ENCODE assay signal across 11 cellular contexts in genomic region chr6:101391772-101392560, GRCh38. TPM values are rescaled to one million over a fixed set of nuclear protein-coding genes. Genes with fewer than 3 reads are reported as not detected.
DNase-seq lines count a peak whose midpoint lies in the region; ATAC-seq and TF ChIP-seq lines count a peak whose summit lies in the region.
"Had no signal": no experiment of that assay in that cellular context is flagged by ENCODE, and none has a peak within 500 bp of the region (broad histone marks: within the 10 kb centered on the region; RNA-seq: fewer than 3 reads in every experiment).

No MANE protein-coding gene starts in this region.

- H3K9me3 Mint-ChIP-seq in nephron, result no peaks in the 10 kb centered on the region
- peaks cover 9% of the 10 kb centered on the region in 2 donors for H3K9me3 Mint-ChIP-seq in natural killer cell

- peak; percentile 57 for DNase-seq in DMS153 (lab: John Stamatoyannopoulos, UW)
- peak; percentile 38 for DNase-seq in M059J (ENCODE audit: low read depth)
- peak; percentile 56 for DNase-seq in ecto neural progenitor cell (ENCODE audit: low spot score)
- no peak for DNase-seq in natural killer cell
- no peak for DNase-seq in activated CD4-positive, CD25-positive, alpha-beta regulatory T cell (lab: John Stamatoyannopoulos, UW)
- no peak for DNase-seq in GM13976 (ENCODE audit: low spot score)
- DNase-seq: activated T-cell treated with anti-CD3 and anti-CD28 coated beads, Interleukin-2, amount 50 U/mL, for 48 hours; DMS79 treated with DMSO at 0.1 percent for 48 hours; T-helper 9 cell had no signal

- peak overlapping the region in 1 of 3 experiments; percentile 61 for H3K27ac Mint-ChIP-seq in nephron
- H3K27ac Mint-ChIP-seq in natural killer cell, result no peak overlapping the region

- peak overlapping the region; percentile 78 to 87 (median 86) for H3K4me3 Mint-ChIP-seq in nephron
- H3K4me3 Mint-ChIP-seq in natural killer cell, result no peak overlapping the region

- peaks cover 82% of the 10 kb centered on the region for H3K27me3 Mint-ChIP-seq in nephron (ENCODE audit: low read depth)
- H3K27me3 Mint-ChIP-seq in natural killer cell (ENCODE audit: low read depth in 2 of 2), result peaks cover 0 to 9% of the 10 kb centered on the region in 2 donors

- TF ChIP-seq CTCF in nephron (IDR thresholded peaks at IDR 0.05; ENCODE audit: unreplicated experiment in 3 of 3), result no peak
- no peak for TF ChIP-seq CTCF in natural killer cell (IDR thresholded peaks at IDR 0.05)
- no peak for TF ChIP-seq CTCF in GM13976 (IDR thresholded peaks at IDR 0.05; ENCODE audit: borderline replicate concordance, control extremely low read depth, extremely low read depth, insufficient read depth, missing control alignments)

- ATAC-seq in natural killer cell, result no peak
- ATAC-seq in GM21825 (IDR thresholded peaks at IDR 0.05; ENCODE audit: unreplicated experiment), result no peak

- no peaks in the 10 kb centered on the region for H3K36me3 Mint-ChIP-seq in nephron (ENCODE audit: low read depth)
- H3K36me3 Mint-ChIP-seq in natural killer cell, result peaks cover 11% of the 10 kb centered on the region

- intact Hi-C loops in natural killer cell (cut with micrococcal nuclease), result no loop called here

- H3K4me1 Mint-ChIP-seq in nephron (peaks cover 19% of the 10 kb centered on the region), natural killer cell (no peaks in the 10 kb centered on the region)

- in situ Hi-C loops in GM13976 (cut with MboI; ENCODE audit: low sequenced_read_pairs, unreplicated experiment), result no loop called here

RNA-seq across cellular contexts. Expression of gene GRIK2, which starts 1.5 kb away (rescaled TPM):
- 0.12 and 2.4 TPM in 2 replicates for total RNA-seq in M059J (2014; rRNA removed; shearing (Covaris generic))
- not detected for total RNA-seq in natural killer cell

Comparison
In these comparisons a context has a peak if more than half of its experiments do, and no peak if none do; other contexts are left out.
1. DNase-seq: peak in DMS153 (single experiment), M059J (single experiment) and ecto neural progenitor cell (single experiment); none in natural killer cell (single experiment), activated CD4-positive, CD25-positive, alpha-beta regulatory T cell (0 of 4) and GM13976 (single experiment).